8 cellular contexts compared by ENCODE assay signal in genomic region chr6:138987643-138988468, GRCh38. TPM values are rescaled to one million over a fixed set of nuclear protein-coding genes. Genes with fewer than 3 reads are reported as not detected.
A peak's percentile ranks its signal among the peaks of the same experiment; 100 is the strongest.
DNase-seq lines count a peak whose midpoint lies in the region; ATAC-seq lines count a peak whose summit lies in the region.

Gene REPS1, minus strand, starts transcription at chr6:138988253. Its CDS starts 571 bp downstream, at chr6:138987682.

- H3K27ac ChIP-seq in cingulate gyrus (ENCODE audit: low read depth, low read length) (peak within 1 kb of the TSS; percentile 52), layer of hippocampus (ENCODE audit: low read depth, low read length) (peak within 1 kb of the TSS; percentile 62)

- H3K27me3 ChIP-seq in layer of hippocampus (ENCODE audit: control insufficient read depth, insufficient read depth, low read length), result no peaks in the 10 kb centered on the region

- ATAC-seq in GM19035 (IDR thresholded peaks at IDR 0.05; ENCODE audit: unreplicated experiment) (peak; percentile 83), HG03342 (IDR thresholded peaks at IDR 0.05; ENCODE audit: unreplicated experiment) (peak; percentile 93)

- DNase-seq in Ammon's horn (ENCODE audit: low spot score), result peak; percentile 88
- DNase-seq in NCI-H460 (ENCODE audit: extremely low read depth, low read depth), result peak; percentile 82
- DNase-seq in activated CD4-positive, alpha-beta T cell treated with anti-CD3 and anti-CD28 coated beads for 4 hours, result peak; percentile 87 to 89
- DNase-seq in stimulated activated CD4-positive, alpha-beta T cell treated with anti-CD3 and anti-CD28 coated beads, Interleukin-1b, Interleukin-23, amount 100 ng/mL, for 4 hours (ENCODE audit: low read depth in 2 of 2), result peak; percentile 86 to 94

RNA-seq across cellular contexts. Expression of gene REPS1, which starts in this region (rescaled TPM):
- total RNA-seq in NCI-H460 (2014; rRNA removed; shearing (Covaris generic)), result 59.5 and 61.2 TPM in 2 replicates
- polyA plus RNA-seq in NCI-H460 (2014; cell fraction: nucleus; rRNA removed), result 39.0 and 41.0 TPM in 2 replicates

Comparison
In these comparisons a context has a peak if more than half of its experiments do, and no peak if none do; other contexts are left out.
1. Peak in every context shown above with its lines: DNase-seq, ATAC-seq and H3K27ac ChIP-seq.